Comparison of ENCODE assay signal across 29 cellular contexts in genomic region chr11:66274219-66274618, GRCh38. TPM values are rescaled to one million over a fixed set of nuclear protein-coding genes. Genes with fewer than 3 reads are reported as not detected.
"Had no signal": no experiment of that assay in that cellular context is flagged by ENCODE, and none has a peak within 500 bp of the region (broad histone marks: within the 10 kb centered on the region; RNA-seq: fewer than 3 reads in every experiment).

No MANE protein-coding gene starts in this region.

- H3K4me3 Mint-ChIP-seq: activated CD8-positive, alpha-beta T cell treated with anti-CD3 and anti-CD28 coated beads, Interleukin-2, amount 10 ng/mL, durations not matched to agents 7 days and 5 days; T-helper 2 cell treated with Interferon-gamma antibody and Interleukin-4, amounts not matched to agents 5 μg/mL and 100 μg/mL, for 36 hours had no signal

- H3K27ac ChIP-seq: brain microvascular endothelial cell, cardiac muscle cell had no signal

- H3K9me3 ChIP-seq: SJCRH30, SK-N-SH had no signal

- H3K4me2 ChIP-seq: SK-N-SH had no signal

- H3K27ac Mint-ChIP-seq: activated CD8-positive, alpha-beta T cell treated with anti-CD3 and anti-CD28 coated beads, Interleukin-2, amount 10 ng/mL, durations not matched to agents 7 days and 5 days had no signal

- ATAC-seq: activated CD4-positive, CD25-positive, alpha-beta regulatory T cell treated with anti-CD3 and anti-CD28 coated beads, Interleukin-2, amount 50 U/mL, for 24 hours; activated CD8-positive, alpha-beta T cell treated with anti-CD3 and anti-CD28 coated beads, Interleukin-2, amount 10 ng/mL, durations not matched to agents 7 days and 5 days had no signal

- H3K27me3 ChIP-seq: brain microvascular endothelial cell, SJCRH30 had no signal

- DNase-seq: activated CD4-positive, alpha-beta T cell treated with anti-CD3 and anti-CD28 coated beads for 48 hours; activated CD4-positive, alpha-beta T cell treated with anti-CD3 and anti-CD28 coated beads, Interleukin-2, amount 50 U/mL, for 4 hours; activated CD8-positive, alpha-beta memory T cell treated with anti-CD3 and anti-CD28 coated beads, Interleukin-2, amount 50 U/mL, for 48 hours; activated CD8-positive, alpha-beta T cell treated with anti-CD3 and anti-CD28 coated beads, Interleukin-2, amount 10 ng/mL, durations not matched to agents 7 days and 5 days; activated naive CD4-positive, alpha-beta T cell treated with anti-CD3 and anti-CD28 coated beads, Interleukin-2, amount 50 U/mL, for 16 hours; activated T-cell treated with anti-CD3 and anti-CD28 coated beads, Interleukin-2, amount 50 U/mL, for 1 hour; amygdala; brain microvascular endothelial cell; cerebellar nuclear complex; KG1; NCI-H1048; NCI-H146; NCI-H187 treated with DMSO at 0.1 percent for 48 hours; NCI-H2171; NCI-H2227 treated with DMSO at 0.1 percent for 48 hours; NCI-H446 treated with DMSO at 0.1 percent for 48 hours; NCI-H524 treated with DMSO at 0.1 percent for 48 hours; NCI-H82; SJCRH30; SK-N-SH had no signal

- FAIRE-seq: astrocyte had no signal

- H3K4me3 ChIP-seq: cardiac muscle cell, SJCRH30 had no signal

- H3K9me3 Mint-ChIP-seq: T-helper 2 cell treated with Interferon-gamma antibody and Interleukin-4, amounts not matched to agents 5 μg/mL and 100 μg/mL, for 36 hours had no signal

- H3K9ac ChIP-seq: SK-N-SH had no signal

RNA-seq across cellular contexts. Expression of gene CNIH2, which starts 3.8 kb away (rescaled TPM):
- total RNA-seq: Right ventricle myocardium superior had no signal

RNA-seq across cellular contexts. Expression of gene TMEM151A, which starts 17.5 kb away (rescaled TPM):
- total RNA-seq: activated CD8-positive, alpha-beta T cell treated with anti-CD3 and anti-CD28 coated beads, Interleukin-2, amount 10 ng/mL, durations not matched to agents 7 days and 5 days; M059J; OCI-LY7; Right ventricle myocardium superior; RPMI7951; SJCRH30; T-helper 1 cell treated with Interleukin-12 subunit alpha and Interleukin-12 subunit beta and Interleukin-4 antibody, amounts not matched to agents 30 ng/mL and 1 ng/mL, for 36 hours had no signal
